12 cellular contexts compared by ENCODE assay signal in genomic region chr6:117776441-117776840, GRCh38.
DNase-seq lines count a peak whose midpoint lies in the region; ATAC-seq lines count a peak whose summit lies in the region.
"Had no signal": no experiment of that assay in that cellular context is flagged by ENCODE, and none has a peak within 500 bp of the region (broad histone marks: within the 10 kb centered on the region; RNA-seq: fewer than 3 reads in every experiment).

No MANE protein-coding gene starts in this region.

- peak; percentile 55 for ATAC-seq in GM21529 (IDR thresholded peaks at IDR 0.05; ENCODE audit: unreplicated experiment)
- ATAC-seq in Right ventricle myocardium superior (ENCODE audit: poor library complexity) = no peak

- DNase-seq in DMS 273 (lab: John Stamatoyannopoulos, UW; ENCODE audit: unreplicated experiment) (peak; percentile 64), MV-4-11 (lab: John Stamatoyannopoulos, UW) (peak; percentile 60), fibroblast of peridontal ligament (ENCODE audit: extremely low read depth) (peak; percentile 5), Right ventricle myocardium superior (no peak), dedifferentiated amniotic fluid mesenchymal stem cell (ENCODE audit: extremely low spot score) (no peak), pons (ENCODE audit: low spot score) (no peak)
- DNase-seq in activated CD4-positive, alpha-beta T cell treated with anti-CD3 and anti-CD28 coated beads, Interleukin-2, amount 50 U/mL, for 4 hours = no peak
- DNase-seq: activated naive CD4-positive, alpha-beta T cell treated with anti-CD3 and anti-CD28 coated beads, Interleukin-2, amount 50 U/mL, for 16 hours; head of caudate nucleus; retina; SHP77 treated with DMSO at 0.1 percent for 48 hours had no signal

- intact Hi-C loops in Right ventricle myocardium superior (cut with DNase I) = no loop called here

Comparison
In these comparisons a context has a peak if more than half of its experiments do, and no peak if none do; other contexts are left out.
1. DNase-seq: peak in DMS 273 (single experiment), MV-4-11 (single experiment) and fibroblast of peridontal ligament (single experiment); none in Right ventricle myocardium superior (single experiment), dedifferentiated amniotic fluid mesenchymal stem cell (single experiment), activated CD4-positive, alpha-beta T cell treated with anti-CD3 and anti-CD28 coated beads, Interleukin-2, amount 50 U/mL, for 4 hours (0 of 2) and pons (single experiment).